9 cellular contexts compared by ENCODE assay signal in genomic region chr3:109023656-109024254, GRCh38.
DNase-seq lines count a peak whose midpoint lies in the region; ATAC-seq, FAIRE-seq and TF ChIP-seq lines count a peak whose summit lies in the region.
"Had no signal": no experiment of that assay in that cellular context is flagged by ENCODE, and none has a peak within 500 bp of the region (broad histone marks: within the 10 kb centered on the region; RNA-seq: fewer than 3 reads in every experiment).

No MANE protein-coding gene starts in this region.

- H3K27ac ChIP-seq in AG04450 (ENCODE audit: low read depth, low read length), result no peak overlapping the region
- H3K27ac ChIP-seq in WERI-Rb-1, result no peak overlapping the region
- H3K27ac ChIP-seq in naive thymus-derived CD4-positive, alpha-beta T cell (ENCODE audit: low read depth, low read length), result no peak overlapping the region
- no peak overlapping the region for H3K27ac ChIP-seq in vagina
- H3K27ac ChIP-seq: neutrophil had no signal

- no peaks in the 10 kb centered on the region for H3K4me1 ChIP-seq in naive thymus-derived CD4-positive, alpha-beta T cell (ENCODE audit: control insufficient read depth in 2 of 2, insufficient read depth in 2 of 2, low read length in 2 of 2)
- H3K4me1 ChIP-seq in vagina, result no peaks in the 10 kb centered on the region

- ATAC-seq in HG02642 (IDR thresholded peaks at IDR 0.05; ENCODE audit: poor library complexity, unreplicated experiment), result peak; percentile 88
- ATAC-seq in naive thymus-derived CD4-positive, alpha-beta T cell, result peak; percentile 60

- no peaks in the 10 kb centered on the region for H3K27me3 ChIP-seq in AG04450 (ENCODE audit: control insufficient read depth, insufficient read depth, low read length)
- no peaks in the 10 kb centered on the region for H3K27me3 ChIP-seq in WERI-Rb-1 (ENCODE audit: insufficient read depth, low read depth, severe bottlenecking)
- H3K27me3 ChIP-seq in naive thymus-derived CD4-positive, alpha-beta T cell (ENCODE audit: control insufficient read depth in 2 of 2, insufficient read depth in 2 of 2, low read length in 2 of 2), result no peaks in the 10 kb centered on the region
- no peaks in the 10 kb centered on the region for H3K27me3 ChIP-seq in vagina
- H3K27me3 ChIP-seq: neutrophil had no signal

- no peak overlapping the region for H3K27ac Mint-ChIP-seq in endothelial cell (ENCODE audit: unreplicated experiment)
- no peak overlapping the region for H3K27ac Mint-ChIP-seq in naive thymus-derived CD4-positive, alpha-beta T cell

- POLR2A ChIA-PET in AG04450 (lab: Yijun Ruan, JAX), result no interaction called here
- POLR2A ChIA-PET in naive thymus-derived CD4-positive, alpha-beta T cell (lab: Charles Lee), result interaction anchor here (0.6 kb wide), 1 partner anchor 88 kb away, joined by 4 read pairs; no protein-coding TSS in a partner anchor

- TF ChIP-seq POLR2A in GM12891 (IDR thresholded peaks at IDR 0.05; ENCODE audit: low read depth, low read length), result no peak
- TF ChIP-seq POLR2A in vagina (IDR thresholded peaks at IDR 0.05), result no peak

- H3K9me3 Mint-ChIP-seq in endothelial cell (ENCODE audit: unreplicated experiment), result no peaks in the 10 kb centered on the region
- no peaks in the 10 kb centered on the region for H3K9me3 Mint-ChIP-seq in naive thymus-derived CD4-positive, alpha-beta T cell

- peak; percentile 74 for FAIRE-seq in GM12891 (lab: Jason Lieb, UNC)

- no peaks in the 10 kb centered on the region for H3K27me3 Mint-ChIP-seq in endothelial cell (ENCODE audit: unreplicated experiment)
- H3K27me3 Mint-ChIP-seq in naive thymus-derived CD4-positive, alpha-beta T cell, result peaks cover 0 to 18% (median 0%) of the 10 kb centered on the region in 5 donors

- H3K4me3 ChIP-seq in AG04450 (ENCODE audit: low read depth, low read length) (no peak overlapping the region), WERI-Rb-1 (ENCODE audit: low read depth, low read length) (no peak overlapping the region), vagina (no peak overlapping the region)
- H3K4me3 ChIP-seq in naive thymus-derived CD4-positive, alpha-beta T cell (ENCODE audit: low read length), result no peak overlapping the region

- no peaks in the 10 kb centered on the region for H3K9me3 ChIP-seq in AG04450 (ENCODE audit: control insufficient read depth, insufficient read depth, low read length)
- H3K9me3 ChIP-seq in WERI-Rb-1 (ENCODE audit: severe bottlenecking), result no peaks in the 10 kb centered on the region
- H3K9me3 ChIP-seq in naive thymus-derived CD4-positive, alpha-beta T cell (ENCODE audit: control insufficient read depth in 2 of 3, low read length in 3 of 3), result no peaks in the 10 kb centered on the region
- no peaks in the 10 kb centered on the region for H3K9me3 ChIP-seq in vagina
- H3K9me3 ChIP-seq: neutrophil had no signal

- TF ChIP-seq CTCF in AG04450 (IDR thresholded peaks at IDR 0.05; ENCODE audit: low read depth, low read length) (peak; percentile 77), WERI-Rb-1 (IDR thresholded peaks at IDR 0.05; ENCODE audit: low read depth, low read length) (peak; percentile 42; the same call in 1 of the 2 replicates), endothelial cell (IDR thresholded peaks at IDR 0.05; ENCODE audit: unreplicated experiment) (peak; percentile 81), vagina (IDR thresholded peaks at IDR 0.05) (peak; percentile 23 to 30 (median 29))

- H3K36me3 ChIP-seq in WERI-Rb-1, result no peaks in the 10 kb centered on the region
- H3K36me3 ChIP-seq in naive thymus-derived CD4-positive, alpha-beta T cell (ENCODE audit: control insufficient read depth in 2 of 3, insufficient read depth in 3 of 3, low read length in 3 of 3), result no peaks in the 10 kb centered on the region
- H3K36me3 ChIP-seq in vagina, result no peaks in the 10 kb centered on the region
- H3K36me3 ChIP-seq: neutrophil had no signal

- intact Hi-C loops in naive thymus-derived CD4-positive, alpha-beta T cell (cut with micrococcal nuclease), result loop anchor here (1.0 to 10.0 kb wide), 6 partner anchors 59 to 1291 kb away; no protein-coding TSS in a partner anchor
- intact Hi-C loops in vagina (cut with DNase I), result no loop called here

- peaks cover 5% of the 10 kb centered on the region for H3K4me1 Mint-ChIP-seq in endothelial cell (ENCODE audit: unreplicated experiment)
- H3K4me1 Mint-ChIP-seq in naive thymus-derived CD4-positive, alpha-beta T cell, result no peaks in the 10 kb centered on the region

- peak; percentile 13 for DNase-seq in AG04450 (ENCODE audit: low read depth, low spot score)
- DNase-seq in GM12891 (ENCODE audit: insufficient read length, low spot score), result peak; percentile 2
- peak; percentile 45 for DNase-seq in NCI-H1105 (lab: John Stamatoyannopoulos, UW)
- peak; percentile 49 for DNase-seq in WERI-Rb-1
- peak; percentile 44 for DNase-seq in endothelial cell (ENCODE audit: low spot score)
- peak in 6 of 9 donors; percentile 2 to 42 (median 32) for DNase-seq in naive thymus-derived CD4-positive, alpha-beta T cell
- DNase-seq in vagina (ENCODE audit: extremely low spot score in 2 of 2), result no peak

- H3K36me3 Mint-ChIP-seq in endothelial cell (ENCODE audit: low read depth, unreplicated experiment), result no peaks in the 10 kb centered on the region
- no peaks in the 10 kb centered on the region for H3K36me3 Mint-ChIP-seq in naive thymus-derived CD4-positive, alpha-beta T cell

- CTCF ChIA-PET in AG04450 (lab: Charles Lee), result interaction anchor here (0.6 to 5.2 kb wide), 33 partner anchors 8 to 362 kb away, joined by 3 to 53 read pairs (median 4); no protein-coding TSS in a partner anchor
- CTCF ChIA-PET in naive thymus-derived CD4-positive, alpha-beta T cell (lab: Charles Lee), result interaction anchor here (0.6 to 2.1 kb wide), 12 partner anchors 9 to 1769 kb away, joined by 3 to 7 read pairs (median 3); no protein-coding TSS in a partner anchor

- no peak overlapping the region for H3K4me3 Mint-ChIP-seq in endothelial cell (ENCODE audit: unreplicated experiment)
- H3K4me3 Mint-ChIP-seq in naive thymus-derived CD4-positive, alpha-beta T cell, result no peak overlapping the region

TF ChIP-seq in GM12891, 5 proteins besides CTCF, POLR2A, EP300 and RAD21:
- TF ChIP-seq POLR2AphosphoS5 (IDR thresholded peaks at IDR 0.05; ENCODE audit: low read depth, low read length) (no peak), TAF1 (IDR thresholded peaks at IDR 0.05; ENCODE audit: low read depth, low read length) (no peak), PAX5 (IDR thresholded peaks at IDR 0.05; ENCODE audit: insufficient read depth, low read length, severe bottlenecking) (no peak), POU2F2 (IDR thresholded peaks at IDR 0.05; ENCODE audit: low read depth, low read length) (no peak), SPI1 (IDR thresholded peaks at IDR 0.05; ENCODE audit: low read depth, low read length) (no peak)

Comparison
In these comparisons a context has a peak if more than half of its experiments do, and no peak if none do; other contexts are left out.
1. DNase-seq: peak in AG04450 (single experiment), GM12891 (single experiment), NCI-H1105 (single experiment), WERI-Rb-1 (single experiment), endothelial cell (single experiment) and naive thymus-derived CD4-positive, alpha-beta T cell (6 of 9); none in vagina (0 of 2).
2. CTCF ChIP-seq: peak in every context shown above with its lines; median percentile 81 in endothelial cell; 77 in AG04450; 42 in WERI-Rb-1; 29 in vagina.